16 cellular contexts compared by ENCODE assay signal in the genomic region with DNA sequence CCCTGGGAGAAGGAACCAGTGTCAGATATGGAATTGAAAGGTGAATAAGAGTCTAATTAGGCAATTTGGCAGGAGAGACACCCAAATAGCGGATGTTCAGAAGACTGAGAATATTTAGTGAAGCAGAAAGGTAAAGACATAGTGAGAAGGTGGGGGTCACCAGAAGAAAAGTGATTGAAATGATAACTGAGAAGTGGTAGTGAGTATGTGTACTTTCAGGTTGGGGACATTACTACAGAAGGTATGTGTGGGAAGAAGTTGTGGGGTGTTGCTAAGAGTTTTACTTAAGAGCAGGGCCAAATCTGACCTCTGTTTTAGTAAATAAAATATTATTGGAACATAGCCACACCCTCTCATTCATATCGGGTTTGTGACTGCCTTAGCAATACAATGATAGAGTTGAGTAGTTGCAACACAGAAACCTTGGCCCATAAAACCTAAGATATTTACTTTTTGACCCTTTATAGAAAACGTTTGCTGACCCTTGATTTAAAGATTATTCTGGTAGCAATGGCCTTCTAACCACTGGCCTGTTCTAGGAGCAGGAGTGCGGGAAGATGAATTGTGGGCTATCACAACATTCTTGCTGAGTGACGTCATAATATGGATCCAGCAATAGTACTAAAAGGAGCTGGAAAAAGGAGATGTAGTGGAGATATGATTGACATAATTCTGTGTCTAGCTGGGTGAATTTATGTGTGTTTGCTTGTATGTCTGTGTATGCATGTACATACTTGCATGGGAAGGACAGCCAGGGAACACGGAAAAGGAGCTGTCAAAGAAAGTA.
"Had no signal": no experiment of that assay in that cellular context is flagged by ENCODE, and none has a peak within 500 bp of the region (broad histone marks: within the 10 kb centered on the region; RNA-seq: fewer than 3 reads in every experiment).

No MANE protein-coding gene starts in this region.

- H3K79me2 ChIP-seq: hepatocyte had no signal

- DNase-seq: activated CD4-positive, alpha-beta T cell treated with anti-CD3 and anti-CD28 coated beads for 4 hours; activated CD8-positive, alpha-beta T cell treated with anti-CD3 and anti-CD28 coated beads for 36 hours; activated effector memory CD4-positive, alpha-beta T cell treated with anti-CD3 and anti-CD28 coated beads, Interleukin-2, amount 50 U/mL, for 16 hours; activated T-cell treated with anti-CD3 and anti-CD28 coated beads, Interleukin-2, amount 50 U/mL, for 48 hours; cerebellar nuclear complex; effector memory CD8-positive, alpha-beta T cell; kidney; left ventricle myocardium inferior; stimulated activated CD4-positive, alpha-beta T cell treated with anti-CD3 and anti-CD28 coated beads, Interleukin-12 subunit alpha, Interleukin-12 subunit beta, amount 100 ng/mL, for 4 hours; stimulated activated CD4-positive, alpha-beta T cell treated with anti-CD3 and anti-CD28 coated beads, Interleukin-2, amount 100 ng/mL, for 24 hours had no signal

- H3K4me2 ChIP-seq: hepatocyte had no signal

- H3K27me3 ChIP-seq: brain microvascular endothelial cell, hepatocyte had no signal

- H2AFZ ChIP-seq: hepatocyte had no signal

- ATAC-seq: activated CD8-positive, alpha-beta T cell treated with anti-CD3 and anti-CD28 coated beads for 36 hours; effector memory CD8-positive, alpha-beta T cell; natural killer cell treated with Interleukin-12 subunit alpha and Interleukin-12 subunit beta and Interleukin-15 and Interleukin-18, amount 100 ng/mL, for 72 hours; WTC11 had no signal

- H3K9me3 ChIP-seq: left ventricle myocardium inferior, thoracic aorta had no signal

- H3K4me3 ChIP-seq: hepatocyte, left ventricle myocardium inferior, thoracic aorta had no signal

- H3K27ac ChIP-seq: brain microvascular endothelial cell, hepatocyte, left ventricle myocardium inferior, thoracic aorta had no signal

- H3K36me3 ChIP-seq: brain microvascular endothelial cell, left ventricle myocardium inferior, thoracic aorta had no signal

- H3K4me1 ChIP-seq: left ventricle myocardium inferior had no signal

- FAIRE-seq: kidney, TTC549 had no signal
